Comparison of ENCODE assay signal across 2 cellular contexts in genomic region chr2:188316791-188317423, GRCh38.
TF ChIP-seq lines count a peak whose summit lies in the region.

No MANE protein-coding gene starts in this region.

TF ChIP-seq in HEK293, 187 proteins besides CTCF, POLR2A, EP300 and RAD21 (continued from another document and continues in another):
- TF ChIP-seq PRDM6 (tag by site-specific recombination; IDR thresholded peaks at IDR 0.05) (peak; percentile 82), ZNF629 (tag by site-specific recombination; IDR thresholded peaks at IDR 0.05) (peak; percentile 25; the same call in 1 of the 2 replicates), ZBTB20 (tag by site-specific recombination; IDR thresholded peaks at IDR 0.05) (no peak), SCRT1 (tag by site-specific recombination; IDR thresholded peaks at IDR 0.05; ENCODE audit: borderline replicate concordance) (no peak), GFI1B (tag by site-specific recombination; IDR thresholded peaks at IDR 0.05) (peak; percentile 61; the same call in 1 of the 2 replicates), ZNF558 (tag by site-specific recombination; IDR thresholded peaks at IDR 0.05) (no peak), PBX3 (CRISPR knock-in tag; IDR thresholded peaks at IDR 0.05) (no peak), ZFHX2 (tag by site-specific recombination; conservative IDR thresholded peaks at IDR 0.05) (no peak), ZXDB (tag by site-specific recombination; IDR thresholded peaks at IDR 0.05) (0 out of 2 replicates have a peak, but pooled peaks have one; percentile 18), OSR2 (tag by site-specific recombination; IDR thresholded peaks at IDR 0.05) (peak; percentile 72), ZNF48 (tag by site-specific recombination; IDR thresholded peaks at IDR 0.05) (no peak), ZNF416 (tag by site-specific recombination; IDR thresholded peaks at IDR 0.05) (no peak), ZNF366 (tag by site-specific recombination; conservative IDR thresholded peaks at IDR 0.05) (no peak), MYNN (tag by site-specific recombination; IDR thresholded peaks at IDR 0.05; ENCODE audit: borderline replicate concordance) (no peak), HIC1 (tag by site-specific recombination; IDR thresholded peaks at IDR 0.05) (no peak), SALL2 (tag by site-specific recombination; IDR thresholded peaks at IDR 0.05; ENCODE audit: borderline replicate concordance) (no peak), ZBTB17 (tag by site-specific recombination; IDR thresholded peaks at IDR 0.05) (no peak), KLF10 (tag by site-specific recombination; IDR thresholded peaks at IDR 0.05) (no peak), ZNF112 (tag by site-specific recombination; IDR thresholded peaks at IDR 0.05) (no peak), ZNF248 (tag by site-specific recombination; IDR thresholded peaks at IDR 0.05) (no peak), GLI2 (tag by site-specific recombination; IDR thresholded peaks at IDR 0.05; ENCODE audit: borderline replicate concordance, low read depth) (peak; percentile 23; the same call in 1 of the 2 replicates), ZNF121 (tag by site-specific recombination; IDR thresholded peaks at IDR 0.05) (no peak), MEIS1 (CRISPR knock-in tag; IDR thresholded peaks at IDR 0.05; ENCODE audit: borderline replicate concordance) (no peak), ATF2 (tag by site-specific recombination; IDR thresholded peaks at IDR 0.05; ENCODE audit: low read depth) (peak; percentile 53; the same call in 1 of the 2 replicates), ZBTB7A (tag by site-specific recombination; IDR thresholded peaks at IDR 0.05; ENCODE audit: low read depth) (no peak), ELK4 (IDR thresholded peaks at IDR 0.05; ENCODE audit: borderline replicate concordance, low read depth, low read length) (no peak)

TF ChIP-seq in K562, 482 proteins besides CTCF, POLR2A, EP300 and RAD21 (continued from another document):
- TF ChIP-seq MGA (IDR thresholded peaks at IDR 0.05) (no peak), RBBP5 (IDR thresholded peaks at IDR 0.05; ENCODE audit: borderline replicate concordance, insufficient read depth, low read length, poor library complexity, severe bottlenecking) (no peak), NR4A1 (CRISPR knock-in tag; IDR thresholded peaks at IDR 0.05) (no peak), NR4A1 (tag; IDR thresholded peaks at IDR 0.05) (no peak), CEBPB (tag; IDR thresholded peaks at IDR 0.05) (0 out of 2 replicates have a peak, but pooled peaks have one; percentile 10), PREB (CRISPR knock-in tag; IDR thresholded peaks at IDR 0.05) (no peak)
TF ChIP-seq in K562: peak in this region for 1.
